8 cellular contexts compared by ENCODE assay signal in genomic region chr2:85594715-85595377, GRCh38.
A peak's percentile ranks its signal among the peaks of the same experiment; 100 is the strongest.
DNase-seq lines count a peak whose midpoint lies in the region; ATAC-seq and TF ChIP-seq lines count a peak whose summit lies in the region.

No MANE protein-coding gene starts in this region.

- peaks cover 33 to 40% of the 10 kb centered on the region in 2 donors for H3K4me1 Mint-ChIP-seq in effector memory CD8-positive, alpha-beta T cell (ENCODE audit: low read depth in 2 of 2)

- H3K36me3 Mint-ChIP-seq in effector memory CD8-positive, alpha-beta T cell (ENCODE audit: insufficient read depth): peaks cover 25% of the 10 kb centered on the region

- peak overlapping the region; percentile 88 for H2AFZ ChIP-seq in Loucy (ENCODE audit: low read length)

- TF ChIP-seq CTCF in Loucy (conservative IDR thresholded peaks at IDR 0.05; ENCODE audit: low read length): no peak
- TF ChIP-seq CTCF in neutrophil (IDR thresholded peaks at IDR 0.05): no peak

- no peaks in the 10 kb centered on the region for H3K9me3 Mint-ChIP-seq in effector memory CD8-positive, alpha-beta T cell

- H3K4me3 ChIP-seq in GM08714 (ENCODE audit: low read length): peak overlapping the region; percentile 69
- peak overlapping the region; percentile 97 for H3K4me3 ChIP-seq in Loucy (ENCODE audit: low read length, poor library complexity, severe bottlenecking)
- H3K4me3 ChIP-seq in neutrophil (ENCODE audit: low read depth in 1 of 2, low read length in 1 of 2): peak overlapping the region; percentile 93 to 97

- H3K4me3 Mint-ChIP-seq in effector memory CD8-positive, alpha-beta T cell: peak overlapping the region; percentile 100

- DNase-seq in effector memory CD8-positive, alpha-beta T cell: no peak
- DNase-seq in NCI-H187 treated with DMSO at 0.1 percent for 48 hours (lab: John Stamatoyannopoulos, UW) (no peak), inferior parietal cortex (ENCODE audit: extremely low spot score) (no peak), NCI-H1436 (lab: John Stamatoyannopoulos, UW) (no peak)

- peaks cover 18% of the 10 kb centered on the region for H4K20me1 ChIP-seq in Loucy (ENCODE audit: insufficient read depth, low read length, poor library complexity, severe bottlenecking)

- H3K9ac ChIP-seq in Loucy (ENCODE audit: low read depth, low read length, poor library complexity, severe bottlenecking): peak overlapping the region; percentile 89

- no peaks in the 10 kb centered on the region for H3K9me3 ChIP-seq in Loucy (ENCODE audit: insufficient read depth, low read depth, low read length)
- no peaks in the 10 kb centered on the region for H3K9me3 ChIP-seq in neutrophil

- no peaks in the 10 kb centered on the region for H3K9me2 ChIP-seq in Loucy (replicated peaks; ENCODE audit: low read depth, low read length)

- H3F3A ChIP-seq in Loucy (ENCODE audit: low read depth): no peaks in the 10 kb centered on the region

- H3K27ac ChIP-seq in neutrophil: peak overlapping the region; percentile 97

- H3K79me2 ChIP-seq in Loucy (ENCODE audit: insufficient read depth, low read length): peaks cover 55% of the 10 kb centered on the region

- H3K4me1 ChIP-seq in Loucy (ENCODE audit: insufficient read depth, low read length, poor library complexity, severe bottlenecking): peaks cover 37% of the 10 kb centered on the region
- H3K4me1 ChIP-seq in neutrophil (ENCODE audit: control insufficient read depth in 1 of 2, insufficient read depth in 1 of 2, low read depth in 1 of 2, low read length in 1 of 2): peaks cover 43 to 51% of the 10 kb centered on the region in 2 experiments

- H3K27me3 ChIP-seq in Loucy (ENCODE audit: insufficient read depth, low read length, poor library complexity, severe bottlenecking) (no peaks in the 10 kb centered on the region), neutrophil (no peaks in the 10 kb centered on the region)

- H3K27ac Mint-ChIP-seq in effector memory CD8-positive, alpha-beta T cell: peak overlapping the region; percentile 100

- peak; percentile 32 for ATAC-seq in GM21619 (IDR thresholded peaks at IDR 0.05; ENCODE audit: unreplicated experiment)
- peak; percentile 1 for ATAC-seq in effector memory CD8-positive, alpha-beta T cell (replicated peaks)

- H3K27me3 Mint-ChIP-seq in effector memory CD8-positive, alpha-beta T cell: no peaks in the 10 kb centered on the region

- peak overlapping the region; percentile 88 for H3K4me2 ChIP-seq in Loucy (ENCODE audit: low read depth, low read length, poor library complexity, severe bottlenecking)

- no peaks in the 10 kb centered on the region; the same call in 1 of the 2 replicates for H3K36me3 ChIP-seq in Loucy (ENCODE audit: insufficient read depth, low read length)
- H3K36me3 ChIP-seq in neutrophil: peaks cover 33% of the 10 kb centered on the region
